In the genomic region with DNA sequence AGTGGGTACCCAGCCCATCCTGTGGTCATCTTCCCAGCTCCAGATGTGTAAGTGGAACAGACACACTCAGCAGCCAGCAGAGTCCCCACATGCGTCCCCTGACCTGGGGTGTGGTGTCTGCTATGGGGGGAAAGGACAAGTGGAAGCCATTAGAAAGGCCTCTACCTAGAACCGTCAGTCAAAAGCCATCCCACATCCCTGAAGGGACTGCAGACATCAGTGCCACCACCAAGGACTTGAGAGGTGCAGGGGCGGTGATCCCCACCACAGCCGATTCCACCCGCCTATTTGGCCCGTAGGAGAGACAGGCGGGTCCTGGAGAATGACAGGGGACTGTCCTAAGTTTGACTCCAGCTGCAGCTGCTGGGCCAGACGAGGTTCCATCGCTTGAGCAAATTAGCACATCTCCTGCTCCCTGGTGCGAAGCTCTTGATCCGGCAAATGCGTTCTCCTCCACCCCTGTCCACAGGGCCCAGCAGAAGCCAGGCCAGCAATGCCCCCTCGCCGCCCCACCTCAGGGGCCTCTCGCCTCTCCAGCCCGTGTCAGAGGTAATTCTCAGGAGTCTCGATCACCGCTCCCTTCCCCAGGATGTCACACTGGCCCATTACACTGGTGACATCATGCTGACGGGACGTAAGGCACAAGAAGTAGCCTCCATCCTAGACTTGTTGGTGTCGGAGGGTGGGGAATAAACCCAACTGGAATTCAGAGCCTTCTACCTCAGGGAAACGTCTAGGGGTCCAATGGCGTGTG, we compare ENCODE assay signal across 9 cellular contexts. TPM values are rescaled to one million over a fixed set of nuclear protein-coding genes. Genes with fewer than 3 reads are reported as not detected.
DNase-seq lines count a peak whose midpoint lies in the region; ATAC-seq and TF ChIP-seq lines count a peak whose summit lies in the region.
"Not testable (repeated sequence)": the region's sequence is repeated elsewhere in the genome, so short reads cannot be mapped to it uniquely, and the experiment has no call there.
"Had no signal": no experiment of that assay in that cellular context is flagged by ENCODE, and none has a peak within 500 bp of the region (broad histone marks: within the 10 kb centered on the region; RNA-seq: fewer than 3 reads in every experiment).

No MANE protein-coding gene starts in this region.

- intact Hi-C loops in activated CD4-positive, alpha-beta T cell treated with anti-CD3 and anti-CD28 coated beads, Interleukin-2, amount 10 ng/mL, durations not matched to agents 24 days and 14 days (cut with micrococcal nuclease); esophagus muscularis mucosa (cut with DNase I); right lobe of liver (cut with DNase I); sigmoid colon (cut with DNase I); upper lobe of right lung (cut with DNase I): not testable (repeated sequence)

- H3K9me3 Mint-ChIP-seq in activated CD4-positive, alpha-beta T cell treated with anti-CD3 and anti-CD28 coated beads, Interleukin-2, amount 10 ng/mL, durations not matched to agents 24 days and 14 days: not testable (repeated sequence)

- TF ChIP-seq EP300 in esophagus muscularis mucosa (IDR thresholded peaks at IDR 0.05); sigmoid colon (IDR thresholded peaks at IDR 0.05): not testable (repeated sequence)

- not testable (repeated sequence) for H3K4me3 ChIP-seq in esophagus muscularis mucosa, right lobe of liver, lung, sigmoid colon, upper lobe of right lung

- not testable (repeated sequence) for H3K4me3 Mint-ChIP-seq in activated CD4-positive, alpha-beta T cell treated with anti-CD3 and anti-CD28 coated beads, Interleukin-2, amount 10 ng/mL, durations not matched to agents 24 days and 14 days

- peak; percentile 50 for DNase-seq in activated CD4-positive, alpha-beta T cell treated with anti-CD3 and anti-CD28 coated beads, Interleukin-2, amount 10 ng/mL, durations not matched to agents 24 days and 14 days
- DNase-seq in esophagus muscularis mucosa (ENCODE audit: extremely low spot score): peak; percentile 68
- not testable (repeated sequence) for DNase-seq in right lobe of liver, upper lobe of right lung
- DNase-seq in lung (ENCODE audit: low spot score): peak; percentile 22
- peak; percentile 46 for DNase-seq in sigmoid colon

- not testable (repeated sequence) for H3K36me3 Mint-ChIP-seq in activated CD4-positive, alpha-beta T cell treated with anti-CD3 and anti-CD28 coated beads, Interleukin-2, amount 10 ng/mL, durations not matched to agents 24 days and 14 days (ENCODE audit: low read depth)

- not testable (repeated sequence) for H3K4me1 ChIP-seq in esophagus muscularis mucosa; right lobe of liver; lung (ENCODE audit: control insufficient read depth in 2 of 2, insufficient read depth in 2 of 2, low read length in 2 of 2); sigmoid colon; upper lobe of right lung

- H3K27ac ChIP-seq in esophagus muscularis mucosa (replicated peaks in 1 of 4); sigmoid colon: not testable (repeated sequence)
- H3K27ac ChIP-seq in right lobe of liver: peak overlapping the region; percentile 5 to 24 (median 15)
- H3K27ac ChIP-seq in lung (ENCODE audit: low read depth in 1 of 2, low read length in 1 of 2): peak overlapping the region in 1 of 2 donors; percentile 30
- H3K27ac ChIP-seq in upper lobe of right lung: peak overlapping the region; percentile 55

- WGBS in esophagus muscularis mucosa: 90% methylated on average over 22 of the region's 23 CpGs
- 60% methylated on average over 4 of the region's 23 CpGs for whole genome bisulfite sequencing in right lobe of liver (ENCODE audit: insufficient coverage, low coverage, low lambda C conversion rate, missing lambda C conversion rate)
- 94 to 97% methylated on average over 23 of the region's 23 CpGs for WGBS in lung, 2 donors
- 93 to 95% methylated on average over 23 of the region's 23 CpGs for WGBS in sigmoid colon, 2 donors

- H3K4me1 Mint-ChIP-seq in activated CD4-positive, alpha-beta T cell treated with anti-CD3 and anti-CD28 coated beads, Interleukin-2, amount 10 ng/mL, durations not matched to agents 24 days and 14 days: not testable (repeated sequence)

- TF ChIP-seq CTCF in esophagus muscularis mucosa (IDR thresholded peaks at IDR 0.05); right lobe of liver (IDR thresholded peaks at IDR 0.05); lung (IDR thresholded peaks at IDR 0.05; ENCODE audit: control extremely low read depth, extremely low read depth); sigmoid colon (IDR thresholded peaks at IDR 0.05); upper lobe of right lung (IDR thresholded peaks at IDR 0.05): not testable (repeated sequence)

- not testable (repeated sequence) for H3K27ac Mint-ChIP-seq in activated CD4-positive, alpha-beta T cell treated with anti-CD3 and anti-CD28 coated beads, Interleukin-2, amount 10 ng/mL, durations not matched to agents 24 days and 14 days

- TF ChIP-seq POLR2A in esophagus muscularis mucosa (IDR thresholded peaks at IDR 0.05; ENCODE audit: low read depth); right lobe of liver (IDR thresholded peaks at IDR 0.05); sigmoid colon (IDR thresholded peaks at IDR 0.05): not testable (repeated sequence)

- H3K27me3 Mint-ChIP-seq in activated CD4-positive, alpha-beta T cell treated with anti-CD3 and anti-CD28 coated beads, Interleukin-2, amount 10 ng/mL, durations not matched to agents 24 days and 14 days: peaks cover 20% of the 10 kb centered on the region

- H3K9me3 ChIP-seq in esophagus muscularis mucosa; right lobe of liver; lung (ENCODE audit: control insufficient read depth in 2 of 2, insufficient read depth in 1 of 2, low read length in 1 of 2); sigmoid colon; upper lobe of right lung: not testable (repeated sequence)

- ATAC-seq in right lobe of liver; lung (ENCODE audit: insufficient read depth, low FRiP score): not testable (repeated sequence)
- peak; percentile 17 for ATAC-seq in upper lobe of right lung

- peaks cover 0 to 13% (median 0%) of the 10 kb centered on the region in 4 donors for H3K27me3 ChIP-seq in esophagus muscularis mucosa
- H3K27me3 ChIP-seq in right lobe of liver; lung (ENCODE audit: control insufficient read depth, insufficient read depth); sigmoid colon; upper lobe of right lung: not testable (repeated sequence)

- not testable (repeated sequence) for H3K36me3 ChIP-seq in esophagus muscularis mucosa; right lobe of liver; lung (ENCODE audit: control insufficient read depth in 2 of 2, insufficient read depth in 2 of 2, low read length in 2 of 2); sigmoid colon; upper lobe of right lung

RNA-seq across cellular contexts. Expression of a gene that starts 33.8 kb away (rescaled TPM):
- 0.62 and 0.96 TPM in 2 replicates for total RNA-seq in activated CD4-positive, alpha-beta T cell treated with anti-CD3 and anti-CD28 coated beads, Interleukin-2, amount 10 ng/mL, durations not matched to agents 24 days and 14 days
- under 1 TPM in 3 of 4 donors, not detected in 1; 0.32 to 0.83 (median 0.42) TPM for total RNA-seq in esophagus muscularis mucosa
- under 1 TPM; 0.42 to 0.81 (median 0.64) TPM for total RNA-seq in right lobe of liver
- 1 to 10 TPM in 1 of 2 donors, not detected in 1; 2.4 TPM for total RNA-seq in lung
- polyA plus RNA-seq in lung: 1 to 10 TPM in 1 of 2 donors, under 1 TPM in 1; 0.94 to 2.2 TPM
- under 1 TPM in 2 of 4 donors, not detected in 2; 0.28 to 0.33 TPM for total RNA-seq in sigmoid colon
- polyA plus RNA-seq in sigmoid colon: 1 to 10 TPM; 1.2 to 4.8 (median 1.4) TPM
- total RNA-seq in upper lobe of right lung: 2.2 TPM
- total RNA-seq: CD8-positive, alpha-beta T cell; HFFc6 had no signal
- polyA plus RNA-seq: AG04450 had no signal
